ENCODE assay signal across 21 cellular contexts in the genomic region with DNA sequence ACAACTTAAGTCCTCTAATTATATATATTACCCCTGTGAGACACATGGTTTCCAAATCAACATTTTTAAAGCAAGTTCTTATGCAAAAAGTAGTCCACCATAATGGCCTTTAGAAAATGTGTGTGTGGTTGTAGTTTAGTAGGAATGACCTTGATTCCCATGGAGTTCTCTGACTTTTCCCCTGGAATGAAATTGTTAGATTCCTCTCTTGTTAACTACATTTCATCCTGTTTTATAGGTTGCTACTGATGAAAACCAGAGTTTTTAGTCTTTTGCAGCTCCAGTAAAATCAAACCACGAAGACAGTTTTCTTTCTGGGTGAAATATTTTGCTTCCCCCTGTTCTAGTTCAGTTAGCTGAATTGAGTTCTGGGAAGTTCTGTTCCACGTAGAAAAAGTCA.
A peak's percentile ranks its signal among the peaks of the same experiment; 100 is the strongest.
DNase-seq lines count a peak whose midpoint lies in the region; TF ChIP-seq lines count a peak whose summit lies in the region.
"Had no signal": no experiment of that assay in that cellular context is flagged by ENCODE, and none has a peak within 500 bp of the region (broad histone marks: within the 10 kb centered on the region; RNA-seq: fewer than 3 reads in every experiment).

No MANE protein-coding gene starts in this region.

- DNase-seq in EH (ENCODE audit: low read depth) (peak; percentile 59), SK-N-MC (ENCODE audit: low read depth, low spot score) (no peak), mesothelial cell of epicardium (ENCODE audit: low spot score in 2 of 2, unreplicated experiment in 2 of 2) (no peak), transverse colon (no peak), posterior vena cava (ENCODE audit: low spot score) (no peak), cerebellar cortex (ENCODE audit: low spot score) (no peak)
- no peak for DNase-seq in activated T-cell treated with anti-CD3 and anti-CD28 coated beads, Interleukin-2, amount 50 U/mL, for 48 hours
- DNase-seq: CD4-positive, CD25-positive, alpha-beta regulatory T cell; COR-L47; DMS153; GOT3; IMR-90; NCI-H1436; NCI-H1930; NCI-H345; NCI-H524 treated with DMSO at 0.1 percent for 48 hours; PC-3; RPMI8226; SIG-M5 had no signal

- in situ Hi-C loops in transverse colon (cut with MboI; ENCODE audit: low pct_ligation_motif_present in 1 of 4, low pct_unique_long_range_greater_than_20kb in 1 of 4, low sequenced_read_pairs in 3 of 4) = loop anchor here in 1 of 4 donors (25.0 kb wide), 1 partner anchor 359 kb away; no protein-coding TSS in a partner anchor

- no peaks in the 10 kb centered on the region for H3K36me3 ChIP-seq in SK-N-MC (ENCODE audit: insufficient read depth, low read length)
- no peaks in the 10 kb centered on the region for H3K36me3 ChIP-seq in transverse colon

- H3K9me3 ChIP-seq in SK-N-MC (ENCODE audit: low read depth, low read length) (no peaks in the 10 kb centered on the region), transverse colon (no peaks in the 10 kb centered on the region)

- H3K9ac ChIP-seq in SK-N-MC (ENCODE audit: insufficient read length) = peak overlapping the region; percentile 12

- intact Hi-C loops in transverse colon (cut with DNase I; ENCODE audit: low total_unique reads) (no loop called here), posterior vena cava (cut with DNase I) (no loop called here)

- no peaks in the 10 kb centered on the region for H3K27me3 ChIP-seq in transverse colon

- H3K27ac ChIP-seq in SK-N-MC = peak overlapping the region; percentile 75
- H3K27ac ChIP-seq in transverse colon = peak overlapping the region in 3 of 4 donors; percentile 19 to 72 (median 36)

- H3K27me3 Mint-ChIP-seq in mesothelial cell of epicardium (ENCODE audit: low read depth) = no peaks in the 10 kb centered on the region
- H3K27me3 Mint-ChIP-seq: CD4-positive, CD25-positive, alpha-beta regulatory T cell had no signal

- H3K36me3 Mint-ChIP-seq in mesothelial cell of epicardium = peaks cover 17% of the 10 kb centered on the region
- H3K36me3 Mint-ChIP-seq: CD4-positive, CD25-positive, alpha-beta regulatory T cell had no signal

- 49 to 61% methylated on average over 2 of the region's 2 CpGs for WGBS in transverse colon (ENCODE audit: low coverage in 1 of 2), 2 donors

- no peak overlapping the region for H3K4me3 ChIP-seq in SK-N-MC
- no peak overlapping the region for H3K4me3 ChIP-seq in transverse colon
- H3K4me3 ChIP-seq: GM12878 had no signal

- H3K27ac Mint-ChIP-seq in mesothelial cell of epicardium = peak overlapping the region; percentile 80
- H3K27ac Mint-ChIP-seq: B cell; CD4-positive, CD25-positive, alpha-beta regulatory T cell had no signal

- TF ChIP-seq CTCF in mesothelial cell of epicardium (IDR thresholded peaks at IDR 0.05; ENCODE audit: unreplicated experiment) = no peak
- no peak for TF ChIP-seq CTCF in transverse colon (IDR thresholded peaks at IDR 0.05)

- TF ChIP-seq EP300 in transverse colon (IDR thresholded peaks at IDR 0.05; ENCODE audit: low read depth) = no peak

- peaks cover 0 to 6% (median 3%) of the 10 kb centered on the region in 4 donors for H3K4me1 ChIP-seq in transverse colon

- no peaks in the 10 kb centered on the region for H3K9me3 Mint-ChIP-seq in mesothelial cell of epicardium
- H3K9me3 Mint-ChIP-seq: CD4-positive, CD25-positive, alpha-beta regulatory T cell had no signal

- peaks cover 30% of the 10 kb centered on the region for H3K4me1 Mint-ChIP-seq in mesothelial cell of epicardium

- H3K4me3 Mint-ChIP-seq in mesothelial cell of epicardium = no peak overlapping the region
- H3K4me3 Mint-ChIP-seq: B cell; CD4-positive, CD25-positive, alpha-beta regulatory T cell had no signal

- TF ChIP-seq POLR2A in transverse colon (IDR thresholded peaks at IDR 0.05) = no peak
